1 cellular context compared by ENCODE assay signal in the genomic region with DNA sequence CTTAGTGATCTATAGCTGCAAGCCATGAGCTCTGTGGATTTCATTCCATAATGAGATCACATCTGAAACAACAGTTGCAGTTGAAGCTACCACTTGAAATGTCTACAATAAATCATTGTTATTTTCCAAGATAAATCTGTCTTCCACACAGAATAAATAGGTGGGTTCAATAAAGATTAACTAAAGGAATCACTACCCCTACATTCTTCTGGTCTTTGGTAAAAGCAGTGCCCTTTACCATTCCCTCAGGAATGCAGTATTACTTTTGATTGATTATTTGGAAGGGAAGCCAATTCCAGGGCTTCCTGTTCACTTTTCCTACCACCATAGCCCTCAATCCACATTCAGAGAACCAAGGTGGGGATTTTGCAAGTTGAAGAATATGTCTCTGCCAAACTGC.
TF ChIP-seq lines count a peak whose summit lies in the region.

No MANE protein-coding gene starts in this region.

TF ChIP-seq in WTC11, 78 proteins besides CTCF, POLR2A, EP300 and RAD21 (continued from another document):
- TF ChIP-seq AFF4 (CRISPR knock-in tag; IDR thresholded peaks at IDR 0.05; ENCODE audit: borderline replicate concordance) = no peak
- TF ChIP-seq GTF2I (CRISPR knock-in tag; conservative IDR thresholded peaks at IDR 0.05) = no peak
- no peak for TF ChIP-seq ETV6 (CRISPR knock-in tag; IDR thresholded peaks at IDR 0.05)
- no peak for TF ChIP-seq JUN (CRISPR knock-in tag; IDR thresholded peaks at IDR 0.05)
- TF ChIP-seq ZNF423 (CRISPR knock-in tag; IDR thresholded peaks at IDR 0.05) = no peak
